In genomic region chr10:102352066-102352715, GRCh38 we compare ENCODE assay signal across 8 cellular contexts. TPM values are rescaled to one million over a fixed set of nuclear protein-coding genes. Genes with fewer than 3 reads are reported as not detected.
DNase-seq lines count a peak whose midpoint lies in the region; ATAC-seq and TF ChIP-seq lines count a peak whose summit lies in the region.

No MANE protein-coding gene starts in this region.

- no peaks in the 10 kb centered on the region for H3K9me3 Mint-ChIP-seq in natural killer cell treated with Interleukin-12 subunit alpha and Interleukin-12 subunit beta and Interleukin-15 and Interleukin-18, amount 100 ng/mL, for 72 hours
- H3K9me3 Mint-ChIP-seq in stimulated activated naive B cell treated with anti-CD40 and anti-IgM and Interleukin-4, amounts not matched to agents 10 μg/mL and 1 μg/mL and 100 μg/mL, for 72 hours, result no peaks in the 10 kb centered on the region

- no peak overlapping the region for H3K4me3 ChIP-seq in HFF-Myc (replicated peaks; ENCODE audit: low read depth, low read length)

- no peak overlapping the region for H3K4me3 Mint-ChIP-seq in natural killer cell treated with Interleukin-12 subunit alpha and Interleukin-12 subunit beta and Interleukin-15 and Interleukin-18, amount 100 ng/mL, for 72 hours
- no peak overlapping the region for H3K4me3 Mint-ChIP-seq in stimulated activated naive B cell treated with anti-CD40 and anti-IgM and Interleukin-4, amounts not matched to agents 10 μg/mL and 1 μg/mL and 100 μg/mL, for 72 hours

- ATAC-seq in natural killer cell treated with Interleukin-12 subunit alpha and Interleukin-12 subunit beta and Interleukin-15 and Interleukin-18, amount 100 ng/mL, for 72 hours, result peak; percentile 57 to 62
- peak; percentile 68 to 79 for ATAC-seq in stimulated activated naive B cell treated with anti-CD40 and anti-IgM and Interleukin-4, amounts not matched to agents 10 μg/mL and 1 μg/mL and 100 μg/mL, for 72 hours (replicated peaks)
- ATAC-seq in GM18907 (IDR thresholded peaks at IDR 0.05; ENCODE audit: unreplicated experiment), result no peak

- TF ChIP-seq POLR2A in erythroblast (IDR thresholded peaks at IDR 0.05; ENCODE audit: low read length), result no peak

- peaks cover 0 to 14% of the 10 kb centered on the region in 2 donors for H3K4me1 Mint-ChIP-seq in natural killer cell treated with Interleukin-12 subunit alpha and Interleukin-12 subunit beta and Interleukin-15 and Interleukin-18, amount 100 ng/mL, for 72 hours (ENCODE audit: low read depth in 2 of 2)
- H3K4me1 Mint-ChIP-seq in stimulated activated naive B cell treated with anti-CD40 and anti-IgM and Interleukin-4, amounts not matched to agents 10 μg/mL and 1 μg/mL and 100 μg/mL, for 72 hours, result peaks cover 2 to 7% of the 10 kb centered on the region in 2 donors

- H3K27me3 Mint-ChIP-seq in natural killer cell treated with Interleukin-12 subunit alpha and Interleukin-12 subunit beta and Interleukin-15 and Interleukin-18, amount 100 ng/mL, for 72 hours, result no peaks in the 10 kb centered on the region
- no peaks in the 10 kb centered on the region for H3K27me3 Mint-ChIP-seq in stimulated activated naive B cell treated with anti-CD40 and anti-IgM and Interleukin-4, amounts not matched to agents 10 μg/mL and 1 μg/mL and 100 μg/mL, for 72 hours

- no peak for DNase-seq in HFF-Myc (ENCODE audit: extremely low read depth, low read depth)
- DNase-seq in NOMO-1 (lab: John Stamatoyannopoulos, UW; ENCODE audit: unreplicated experiment in 2 of 2), result peak; percentile 8 to 43
- peak; percentile 74 for DNase-seq in activated CD8-positive, alpha-beta memory T cell treated with anti-CD3 and anti-CD28 coated beads, Interleukin-2, amount 50 U/mL, for 4 hours
- DNase-seq in erythroblast (lab: John Stamatoyannopoulos, UW), result peak; percentile 66 to 87
- peak; percentile 66 for DNase-seq in natural killer cell treated with Interleukin-12 subunit alpha and Interleukin-12 subunit beta and Interleukin-15 and Interleukin-18, amount 100 ng/mL, for 72 hours (ENCODE audit: low spot score)
- DNase-seq in stimulated activated naive B cell treated with anti-CD40 and anti-IgM and Interleukin-4, amounts not matched to agents 10 μg/mL and 1 μg/mL and 100 μg/mL, for 72 hours, result peak; percentile 47

- TF ChIP-seq CTCF in C4-2B (conservative IDR thresholded peaks at IDR 0.05) (peak; percentile 97), HFF-Myc (IDR thresholded peaks at IDR 0.05; ENCODE audit: low read depth, low read length, missing control alignments) (peak; percentile 99)

- peaks cover 5% of the 10 kb centered on the region for H3K36me3 Mint-ChIP-seq in natural killer cell treated with Interleukin-12 subunit alpha and Interleukin-12 subunit beta and Interleukin-15 and Interleukin-18, amount 100 ng/mL, for 72 hours
- peaks cover 22 to 51% of the 10 kb centered on the region in 2 donors for H3K36me3 Mint-ChIP-seq in stimulated activated naive B cell treated with anti-CD40 and anti-IgM and Interleukin-4, amounts not matched to agents 10 μg/mL and 1 μg/mL and 100 μg/mL, for 72 hours

- no peak overlapping the region for H3K27ac Mint-ChIP-seq in natural killer cell treated with Interleukin-12 subunit alpha and Interleukin-12 subunit beta and Interleukin-15 and Interleukin-18, amount 100 ng/mL, for 72 hours
- H3K27ac Mint-ChIP-seq in stimulated activated naive B cell treated with anti-CD40 and anti-IgM and Interleukin-4, amounts not matched to agents 10 μg/mL and 1 μg/mL and 100 μg/mL, for 72 hours, result no peak overlapping the region

- H3K27ac ChIP-seq in C4-2B, result no peak overlapping the region

RNA-seq across cellular contexts. Expression of gene NFKB2, which starts 43.3 kb away (rescaled TPM):
- 100 to 1,000 TPM; 370 to 522 TPM for total RNA-seq in natural killer cell treated with Interleukin-12 subunit alpha and Interleukin-12 subunit beta and Interleukin-15 and Interleukin-18, amount 100 ng/mL, for 72 hours
